Comparison of ENCODE assay signal across 8 cellular contexts in genomic region chr3:46078712-46079400, GRCh38. TPM values are rescaled to one million over a fixed set of nuclear protein-coding genes. Genes with fewer than 3 reads are reported as not detected.
DNase-seq lines count a peak whose midpoint lies in the region; ATAC-seq and TF ChIP-seq lines count a peak whose summit lies in the region.

No MANE protein-coding gene starts in this region.

- H3K27me3 Mint-ChIP-seq in activated T-cell treated with anti-CD3 and anti-CD28 coated beads, Interleukin-2, amount 50 U/mL, for 4 hours (ENCODE audit: low read depth): no peaks in the 10 kb centered on the region
- H3K27me3 Mint-ChIP-seq in neural crest cell (ENCODE audit: low read depth): peaks cover 4% of the 10 kb centered on the region

- ATAC-seq in GM21447 (IDR thresholded peaks at IDR 0.05; ENCODE audit: unreplicated experiment): peak; percentile 83
- peak; percentile 98 to 99 for ATAC-seq in activated T-cell treated with anti-CD3 and anti-CD28 coated beads, Interleukin-2, amount 50 U/mL, for 4 hours
- peak; percentile 97 for ATAC-seq in stimulated activated naive CD8-positive, alpha-beta T cell treated with anti-CD3 and anti-CD28 coated beads, Interleukin-15, Interleukin-2, amounts not matched to agents 100 U/mL and 50 U/mL, for 24 hours

- H3K4me3 ChIP-seq in fibroblast of mammary gland (ENCODE audit: control insufficient read depth, low read depth, low read length): no peak overlapping the region

- no peak overlapping the region for H3K27ac Mint-ChIP-seq in neural crest cell (ENCODE audit: unreplicated experiment)

- DNase-seq in LoVo (ENCODE audit: low spot score) (peak; percentile 88), RKO (ENCODE audit: low spot score) (peak; percentile 90), fibroblast of mammary gland (ENCODE audit: low read depth) (peak; percentile 96), neural crest cell (ENCODE audit: low read depth, low spot score) (peak; percentile 91)
- DNase-seq in activated T-cell treated with anti-CD3 and anti-CD28 coated beads, Interleukin-2, amount 50 U/mL, for 4 hours: peak; percentile 91
- peak; percentile 91 for DNase-seq in stimulated activated naive CD8-positive, alpha-beta T cell treated with anti-CD3 and anti-CD28 coated beads, Interleukin-15, Interleukin-2, amounts not matched to agents 100 U/mL and 50 U/mL, for 24 hours

- H3K4me3 Mint-ChIP-seq in activated T-cell treated with anti-CD3 and anti-CD28 coated beads, Interleukin-2, amount 50 U/mL, for 4 hours: no peak overlapping the region
- H3K4me3 Mint-ChIP-seq in neural crest cell: no peak overlapping the region

- TF ChIP-seq CTCF in C4-2B (conservative IDR thresholded peaks at IDR 0.05) (peak; percentile 96), fibroblast of mammary gland (conservative IDR thresholded peaks at IDR 0.05; ENCODE audit: control insufficient read depth, insufficient read depth, low read depth, low read length) (peak; percentile 100), neural crest cell (conservative IDR thresholded peaks at IDR 0.05) (peak; percentile 99)

- H3K36me3 Mint-ChIP-seq in activated T-cell treated with anti-CD3 and anti-CD28 coated beads, Interleukin-2, amount 50 U/mL, for 4 hours (ENCODE audit: insufficient read depth): no peaks in the 10 kb centered on the region
- H3K36me3 Mint-ChIP-seq in neural crest cell (ENCODE audit: low read depth): no peaks in the 10 kb centered on the region

- H3K27ac ChIP-seq in C4-2B: no peak overlapping the region

- H3K9me3 Mint-ChIP-seq in activated T-cell treated with anti-CD3 and anti-CD28 coated beads, Interleukin-2, amount 50 U/mL, for 4 hours: no peaks in the 10 kb centered on the region
- peaks cover 4% of the 10 kb centered on the region for H3K9me3 Mint-ChIP-seq in neural crest cell

- H3K4me1 Mint-ChIP-seq in activated T-cell treated with anti-CD3 and anti-CD28 coated beads, Interleukin-2, amount 50 U/mL, for 4 hours (ENCODE audit: low read depth): peaks cover 5% of the 10 kb centered on the region
- no peaks in the 10 kb centered on the region for H3K4me1 Mint-ChIP-seq in neural crest cell

RNA-seq across cellular contexts. Expression of gene XCR1, which starts 51.6 kb away (rescaled TPM):
- not detected for total RNA-seq in activated T-cell treated with anti-CD3 and anti-CD28 coated beads, Interleukin-2, amount 50 U/mL, for 4 hours
- not detected in 2 replicates for total RNA-seq in neural crest cell
